Comparison of ENCODE assay signal across 8 cellular contexts in the genomic region with DNA sequence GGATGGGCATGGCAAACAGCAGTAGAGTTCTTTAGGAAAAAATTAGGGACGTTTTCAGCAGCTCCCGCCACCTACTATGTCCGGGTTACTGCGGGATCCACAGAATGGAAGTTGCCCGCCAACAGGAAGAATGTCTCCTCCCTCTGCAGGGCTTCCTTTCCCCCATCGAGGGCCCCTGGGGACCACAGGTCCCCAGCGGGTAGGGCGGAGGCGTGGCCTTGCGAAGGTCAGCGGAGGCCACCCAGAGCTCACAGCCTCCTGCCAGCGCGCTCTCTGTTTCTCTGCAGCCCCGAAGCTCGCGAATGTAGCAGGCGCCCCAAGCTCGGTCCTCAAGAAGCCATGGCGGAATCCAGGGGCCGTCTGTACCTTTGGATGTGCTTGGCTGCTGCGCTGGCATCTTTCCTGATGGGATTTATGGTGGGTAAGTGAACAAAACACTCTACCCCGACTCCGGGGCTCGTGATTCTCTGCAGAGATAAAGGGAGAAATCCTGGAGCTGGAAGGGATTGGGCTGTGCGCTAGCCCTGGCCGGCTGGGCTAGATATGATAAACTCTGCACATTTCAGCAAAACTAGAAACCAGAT. TPM values are rescaled to one million over a fixed set of nuclear protein-coding genes. Genes with fewer than 3 reads are reported as not detected.
A peak's percentile ranks its signal among the peaks of the same experiment; 100 is the strongest.
DNase-seq lines count a peak whose midpoint lies in the region; ATAC-seq and TF ChIP-seq lines count a peak whose summit lies in the region.

Gene NAALAD2 (plus strand): TSS at position 244 of the 584 bp plus-strand sequence. CDS start 96 bp downstream, at position 340.

- TF ChIP-seq CTCF in WERI-Rb-1 (IDR thresholded peaks at IDR 0.05; ENCODE audit: low read depth, low read length) (no peak), natural killer cell (IDR thresholded peaks at IDR 0.05) (no peak)

- H3K27me3 Mint-ChIP-seq in activated CD4-positive, alpha-beta T cell treated with anti-CD3 and anti-CD28 coated beads, Interleukin-2, amount 10 ng/mL, durations not matched to agents 7 days and 5 days, result peaks cover 48% of the 10 kb centered on the region
- peaks cover 12 to 15% of the 10 kb centered on the region in 2 donors for H3K27me3 Mint-ChIP-seq in natural killer cell (ENCODE audit: low read depth in 2 of 2)

- ATAC-seq in HG03097 (IDR thresholded peaks at IDR 0.05; ENCODE audit: low FRiP score, unreplicated experiment) (peak; percentile 97), natural killer cell (peak in 1 of 3 donors; percentile 15)

- no peaks in the 10 kb centered on the region for H3K36me3 Mint-ChIP-seq in activated CD4-positive, alpha-beta T cell treated with anti-CD3 and anti-CD28 coated beads, Interleukin-2, amount 10 ng/mL, durations not matched to agents 7 days and 5 days (ENCODE audit: low read depth)
- peaks cover 13% of the 10 kb centered on the region for H3K36me3 Mint-ChIP-seq in natural killer cell

- peak within 1 kb of the TSS; percentile 62 for H3K4me3 ChIP-seq in WERI-Rb-1 (ENCODE audit: low read depth, low read length)

- H3K27me3 ChIP-seq in WERI-Rb-1 (ENCODE audit: insufficient read depth, low read depth, severe bottlenecking), result no peaks in the 10 kb centered on the region

- H3K4me3 Mint-ChIP-seq in activated CD4-positive, alpha-beta T cell treated with anti-CD3 and anti-CD28 coated beads, Interleukin-2, amount 10 ng/mL, durations not matched to agents 7 days and 5 days, result peak within 1 kb of the TSS; percentile 45
- peak within 1 kb of the TSS; percentile 51 for H3K4me3 Mint-ChIP-seq in natural killer cell

- H3K27ac Mint-ChIP-seq in activated CD4-positive, alpha-beta T cell treated with anti-CD3 and anti-CD28 coated beads, Interleukin-2, amount 10 ng/mL, durations not matched to agents 7 days and 5 days, result no peak within 1 kb of the TSS
- no peak within 1 kb of the TSS for H3K27ac Mint-ChIP-seq in natural killer cell

- H3K9me3 Mint-ChIP-seq in activated CD4-positive, alpha-beta T cell treated with anti-CD3 and anti-CD28 coated beads, Interleukin-2, amount 10 ng/mL, durations not matched to agents 7 days and 5 days, result no peaks in the 10 kb centered on the region
- H3K9me3 Mint-ChIP-seq in natural killer cell, result peaks cover 6 to 9% of the 10 kb centered on the region in 2 donors

- H3K9me3 ChIP-seq in WERI-Rb-1 (ENCODE audit: severe bottlenecking), result no peaks in the 10 kb centered on the region

- POLR2A ChIA-PET in activated CD4-positive, alpha-beta T cell treated with anti-CD3 and anti-CD28 coated beads, Interleukin-2, amount 10 ng/mL, durations not matched to agents 7 days and 5 days (lab: Charles Lee), result no interaction called here

- no peak for DNase-seq in activated CD4-positive, alpha-beta T cell treated with anti-CD3 and anti-CD28 coated beads, Interleukin-2, amount 10 ng/mL, durations not matched to agents 7 days and 5 days
- DNase-seq in activated CD4-positive, alpha-beta T cell treated with anti-CD3 and anti-CD28 coated beads, Interleukin-2, amount 50 U/mL, for 48 hours, result no peak
- DNase-seq in WERI-Rb-1 (peak; percentile 81), fibroblast of the conjunctiva (ENCODE audit: low read depth) (peak; percentile 18), natural killer cell (no peak), mesenteric fat pad (ENCODE audit: low spot score) (no peak)
- no peak for DNase-seq in activated CD8-positive, alpha-beta memory T cell treated with anti-CD3 and anti-CD28 coated beads, Interleukin-2, amount 50 U/mL, for 48 hours

- H3K36me3 ChIP-seq in WERI-Rb-1, result no peaks in the 10 kb centered on the region

- intact Hi-C loops in natural killer cell (cut with micrococcal nuclease), result no loop called here

- CTCF ChIA-PET in activated CD4-positive, alpha-beta T cell treated with anti-CD3 and anti-CD28 coated beads, Interleukin-2, amount 10 ng/mL, durations not matched to agents 7 days and 5 days (lab: Charles Lee), result no interaction called here

- H3K27ac ChIP-seq in WERI-Rb-1, result 0 out of 2 replicates have a peak within 1 kb of the TSS, but pooled peaks have one; percentile 31

- H3K4me1 Mint-ChIP-seq in activated CD4-positive, alpha-beta T cell treated with anti-CD3 and anti-CD28 coated beads, Interleukin-2, amount 10 ng/mL, durations not matched to agents 7 days and 5 days, result peaks cover 10% of the 10 kb centered on the region
- peaks cover 0 to 10% of the 10 kb centered on the region in 2 donors for H3K4me1 Mint-ChIP-seq in natural killer cell

RNA-seq across cellular contexts. Expression of gene NAALAD2, which starts in this region (rescaled TPM):
- total RNA-seq in activated CD4-positive, alpha-beta T cell treated with anti-CD3 and anti-CD28 coated beads, Interleukin-2, amount 10 ng/mL, durations not matched to agents 7 days and 5 days, result not detected
- total RNA-seq in natural killer cell (not detected), mesenteric fat pad (2.7 TPM)

Comparison
In these comparisons a context has a peak if more than half of its experiments do, and no peak if none do; other contexts are left out.
1. DNase-seq: peak in WERI-Rb-1 (single experiment) and fibroblast of the conjunctiva (single experiment); none in activated CD4-positive, alpha-beta T cell treated with anti-CD3 and anti-CD28 coated beads, Interleukin-2, amount 10 ng/mL, durations not matched to agents 7 days and 5 days (single experiment), activated CD4-positive, alpha-beta T cell treated with anti-CD3 and anti-CD28 coated beads, Interleukin-2, amount 50 U/mL, for 48 hours (0 of 2), natural killer cell (single experiment), mesenteric fat pad (single experiment) and activated CD8-positive, alpha-beta memory T cell treated with anti-CD3 and anti-CD28 coated beads, Interleukin-2, amount 50 U/mL, for 48 hours (single experiment).